In genomic region chr1:68805097-68805641, GRCh38 we compare ENCODE assay signal across 38 cellular contexts.
"Had no signal": no experiment of that assay in that cellular context is flagged by ENCODE, and none has a peak within 500 bp of the region (broad histone marks: within the 10 kb centered on the region; RNA-seq: fewer than 3 reads in every experiment).

No MANE protein-coding gene starts in this region.

- H3K9me3 ChIP-seq: adrenal gland, ascending aorta, body of pancreas, breast epithelium had no signal

- H3K9me3 Mint-ChIP-seq: activated naive CD4-positive, alpha-beta T cell treated with anti-CD3 and anti-CD28 coated beads, Interleukin-2, amount 10 ng/mL, durations not matched to agents 7 days and 5 days; activated naive CD4-positive, alpha-beta T cell treated with anti-CD3 and anti-CD28 coated beads, Interleukin-2, amount 50 U/mL, for 24 hours; activated naive CD8-positive, alpha-beta T cell treated with anti-CD3 and anti-CD28 coated beads for 36 hours; activated naive CD8-positive, alpha-beta T cell treated with anti-CD3 and anti-CD28 coated beads, Interleukin-2, amount 10 ng/mL, durations not matched to agents 7 days and 5 days; activated naive CD8-positive, alpha-beta T cell treated with anti-CD3 and anti-CD28 coated beads, Interleukin-2, amount 50 U/mL, for 24 hours; activated T-cell treated with anti-CD3 and anti-CD28 coated beads, Interleukin-2, amount 50 U/mL, for 4 hours; central memory CD8-positive, alpha-beta T cell had no signal

- ATAC-seq: activated naive CD4-positive, alpha-beta T cell treated with anti-CD3 and anti-CD28 coated beads, Interleukin-2, amount 50 U/mL, for 72 hours; activated naive CD8-positive, alpha-beta T cell treated with anti-CD3 and anti-CD28 coated beads, Interleukin-2, amount 50 U/mL, for 24 hours; activated T-cell treated with anti-CD3 and anti-CD28 coated beads, Interleukin-2, amount 50 U/mL, for 4 hours; activated T-cell treated with anti-CD3 and anti-CD28 coated beads, Interleukin-2, amount 50 U/mL, for 72 hours; activated T-helper 17 cell treated with anti-CD3 and anti-CD28 coated beads, Interleukin-2, amount 50 U/mL, for 72 hours; body of pancreas had no signal

- H3K36me3 Mint-ChIP-seq: activated naive CD4-positive, alpha-beta T cell treated with anti-CD3 and anti-CD28 coated beads, Interleukin-2, amount 10 ng/mL, durations not matched to agents 7 days and 5 days; activated naive CD4-positive, alpha-beta T cell treated with anti-CD3 and anti-CD28 coated beads, Interleukin-2, amount 50 U/mL, for 24 hours; activated naive CD4-positive, alpha-beta T cell treated with anti-CD3 and anti-CD28 coated beads, Interleukin-2, amount 50 U/mL, for 72 hours; activated naive CD8-positive, alpha-beta T cell; activated naive CD8-positive, alpha-beta T cell treated with anti-CD3 and anti-CD28 coated beads for 36 hours; activated naive CD8-positive, alpha-beta T cell treated with anti-CD3 and anti-CD28 coated beads, Interleukin-2, amount 10 ng/mL, durations not matched to agents 7 days and 5 days; brain had no signal

- H3K27me3 ChIP-seq: adrenal gland, ascending aorta, body of pancreas, brain microvascular endothelial cell, breast epithelium, cardiac muscle cell had no signal

- H3K4me3 ChIP-seq: adrenal gland, ascending aorta, body of pancreas, breast epithelium, cardiac muscle cell had no signal

- H3K4me3 Mint-ChIP-seq: activated naive CD4-positive, alpha-beta T cell treated with anti-CD3 and anti-CD28 coated beads for 36 hours; activated naive CD4-positive, alpha-beta T cell treated with anti-CD3 and anti-CD28 coated beads, Interleukin-2, amount 10 ng/mL, durations not matched to agents 7 days and 5 days; activated naive CD4-positive, alpha-beta T cell treated with anti-CD3 and anti-CD28 coated beads, Interleukin-2, amount 50 U/mL, for 24 hours; activated naive CD8-positive, alpha-beta T cell; activated naive CD8-positive, alpha-beta T cell treated with anti-CD3 and anti-CD28 coated beads for 36 hours; activated naive CD8-positive, alpha-beta T cell treated with anti-CD3 and anti-CD28 coated beads, Interleukin-2, amount 10 ng/mL, durations not matched to agents 7 days and 5 days; activated naive CD8-positive, alpha-beta T cell treated with anti-CD3 and anti-CD28 coated beads, Interleukin-2, amount 50 U/mL, for 24 hours; activated T-cell treated with anti-CD3 and anti-CD28 coated beads, Interleukin-2, amount 50 U/mL, for 24 hours; activated T-cell treated with anti-CD3 and anti-CD28 coated beads, Interleukin-2, amount 50 U/mL, for 4 hours; activated T-cell treated with anti-CD3 and anti-CD28 coated beads, Interleukin-2, amount 50 U/mL, for 72 hours; activated T-helper 1 cell treated with anti-CD3 and anti-CD28 coated beads, Interleukin-12 subunit alpha, Interleukin-12 subunit beta, Interleukin-2, Interleukin-4 antibody, amounts not matched to agents 30 ng/mL and 10 ng/mL and 1 ng/mL, durations not matched to agents 14 hours and 24 hours and 36 hours; activated T-helper 17 cell treated with anti-CD3 and anti-CD28 coated beads, Interleukin-2, amount 50 U/mL, for 72 hours; brain; central memory CD8-positive, alpha-beta T cell had no signal

- H3K36me3 ChIP-seq: adrenal gland, ascending aorta, brain microvascular endothelial cell, breast epithelium, cardiac muscle cell had no signal

- H3K27ac Mint-ChIP-seq: activated naive CD4-positive, alpha-beta T cell treated with anti-CD3 and anti-CD28 coated beads for 36 hours; activated naive CD4-positive, alpha-beta T cell treated with anti-CD3 and anti-CD28 coated beads, Interleukin-2, amount 10 ng/mL, durations not matched to agents 7 days and 5 days; activated naive CD4-positive, alpha-beta T cell treated with anti-CD3 and anti-CD28 coated beads, Interleukin-2, amount 50 U/mL, for 24 hours; activated naive CD4-positive, alpha-beta T cell treated with anti-CD3 and anti-CD28 coated beads, Interleukin-2, amount 50 U/mL, for 72 hours; activated naive CD8-positive, alpha-beta T cell; activated naive CD8-positive, alpha-beta T cell treated with anti-CD3 and anti-CD28 coated beads for 36 hours; activated naive CD8-positive, alpha-beta T cell treated with anti-CD3 and anti-CD28 coated beads, Interleukin-2, amount 10 ng/mL, durations not matched to agents 7 days and 5 days; activated naive CD8-positive, alpha-beta T cell treated with anti-CD3 and anti-CD28 coated beads, Interleukin-2, amount 50 U/mL, for 24 hours; activated T-cell treated with anti-CD3 and anti-CD28 coated beads, Interleukin-2, amount 50 U/mL, for 24 hours; activated T-cell treated with anti-CD3 and anti-CD28 coated beads, Interleukin-2, amount 50 U/mL, for 72 hours; activated T-helper 1 cell treated with anti-CD3 and anti-CD28 coated beads, Interleukin-12 subunit alpha, Interleukin-12 subunit beta, Interleukin-2, Interleukin-4 antibody, amounts not matched to agents 30 ng/mL and 10 ng/mL and 1 ng/mL, durations not matched to agents 14 hours and 24 hours and 36 hours; activated T-helper 17 cell treated with anti-CD3 and anti-CD28 coated beads, Interleukin-2, amount 50 U/mL, for 72 hours; activated T-helper 2 cell treated with anti-CD3 and anti-CD28 coated beads, Interferon-gamma antibody, Interleukin-2, Interleukin-4, amounts not matched to agents 10 μg/mL and 5 μg/mL and 100 μg/mL, durations not matched to agents 14 hours and 24 hours and 36 hours; brain had no signal

- H3K27me3 Mint-ChIP-seq: activated naive CD4-positive, alpha-beta T cell treated with anti-CD3 and anti-CD28 coated beads, Interleukin-2, amount 10 ng/mL, durations not matched to agents 7 days and 5 days; activated naive CD4-positive, alpha-beta T cell treated with anti-CD3 and anti-CD28 coated beads, Interleukin-2, amount 50 U/mL, for 24 hours; activated naive CD8-positive, alpha-beta T cell; activated naive CD8-positive, alpha-beta T cell treated with anti-CD3 and anti-CD28 coated beads for 36 hours; activated naive CD8-positive, alpha-beta T cell treated with anti-CD3 and anti-CD28 coated beads, Interleukin-2, amount 10 ng/mL, durations not matched to agents 7 days and 5 days; activated naive CD8-positive, alpha-beta T cell treated with anti-CD3 and anti-CD28 coated beads, Interleukin-2, amount 50 U/mL, for 24 hours; activated T-cell treated with anti-CD3 and anti-CD28 coated beads, Interleukin-2, amount 50 U/mL, for 24 hours; activated T-helper 17 cell treated with anti-CD3 and anti-CD28 coated beads, Interleukin-2, amount 50 U/mL, for 72 hours; brain; central memory CD8-positive, alpha-beta T cell had no signal

- DNase-seq: activated effector memory CD4-positive, alpha-beta T cell treated with anti-CD3 and anti-CD28 coated beads, Interleukin-2, amount 50 U/mL, for 16 hours; activated effector memory CD4-positive, alpha-beta T cell treated with Interleukin-2 at 50 U/mL for 16 hours; activated gamma-delta T cell; activated gamma-delta T cell treated with Interleukin-2 at 50 U/mL for 16 hours; activated naive CD4-positive, alpha-beta T cell; activated naive CD4-positive, alpha-beta T cell treated with anti-CD3 and anti-CD28 coated beads for 36 hours; activated naive CD4-positive, alpha-beta T cell treated with anti-CD3 and anti-CD28 coated beads, Interleukin-2, amount 10 ng/mL, durations not matched to agents 7 days and 5 days; activated naive CD4-positive, alpha-beta T cell treated with anti-CD3 and anti-CD28 coated beads, Interleukin-2, amount 50 U/mL, for 16 hours; activated naive CD4-positive, alpha-beta T cell treated with Interleukin-2 at 50 U/mL for 16 hours; activated naive CD8-positive, alpha-beta T cell treated with anti-CD3 and anti-CD28 coated beads for 36 hours; activated naive CD8-positive, alpha-beta T cell treated with anti-CD3 and anti-CD28 coated beads, Interleukin-2, amount 10 ng/mL, durations not matched to agents 7 days and 5 days; activated naive CD8-positive, alpha-beta T cell treated with anti-CD3 and anti-CD28 coated beads, Interleukin-2, amount 50 U/mL, for 24 hours; activated T-cell treated with anti-CD3 and anti-CD28 coated beads, Interleukin-2, amount 50 U/mL, for 1 hour; activated T-cell treated with anti-CD3 and anti-CD28 coated beads, Interleukin-2, amount 50 U/mL, for 24 hours; activated T-cell treated with anti-CD3 and anti-CD28 coated beads, Interleukin-2, amount 50 U/mL, for 4 hours; activated T-cell treated with anti-CD3 and anti-CD28 coated beads, Interleukin-2, amount 50 U/mL, for 48 hours; activated T-cell treated with anti-CD3 and anti-CD28 coated beads, Interleukin-2, amount 50 U/mL, for 72 hours; adrenal gland; amniotic stem cell; amygdala; anterior cingulate cortex; aorta; body of pancreas; brain microvascular endothelial cell; caudate nucleus; central memory CD4-positive, alpha-beta T cell; cerebellar nuclear complex had no signal

- H3K4me1 Mint-ChIP-seq: activated naive CD4-positive, alpha-beta T cell treated with anti-CD3 and anti-CD28 coated beads, Interleukin-2, amount 10 ng/mL, durations not matched to agents 7 days and 5 days; activated naive CD4-positive, alpha-beta T cell treated with anti-CD3 and anti-CD28 coated beads, Interleukin-2, amount 50 U/mL, for 24 hours; activated naive CD8-positive, alpha-beta T cell treated with anti-CD3 and anti-CD28 coated beads for 36 hours; activated naive CD8-positive, alpha-beta T cell treated with anti-CD3 and anti-CD28 coated beads, Interleukin-2, amount 50 U/mL, for 24 hours; activated T-helper 17 cell treated with anti-CD3 and anti-CD28 coated beads, Interleukin-2, amount 50 U/mL, for 72 hours; central memory CD8-positive, alpha-beta T cell had no signal

- H3K27ac ChIP-seq: adrenal gland, ascending aorta, body of pancreas, brain microvascular endothelial cell, breast epithelium, cardiac muscle cell had no signal
